9 cellular contexts compared by ENCODE assay signal in the genomic region with DNA sequence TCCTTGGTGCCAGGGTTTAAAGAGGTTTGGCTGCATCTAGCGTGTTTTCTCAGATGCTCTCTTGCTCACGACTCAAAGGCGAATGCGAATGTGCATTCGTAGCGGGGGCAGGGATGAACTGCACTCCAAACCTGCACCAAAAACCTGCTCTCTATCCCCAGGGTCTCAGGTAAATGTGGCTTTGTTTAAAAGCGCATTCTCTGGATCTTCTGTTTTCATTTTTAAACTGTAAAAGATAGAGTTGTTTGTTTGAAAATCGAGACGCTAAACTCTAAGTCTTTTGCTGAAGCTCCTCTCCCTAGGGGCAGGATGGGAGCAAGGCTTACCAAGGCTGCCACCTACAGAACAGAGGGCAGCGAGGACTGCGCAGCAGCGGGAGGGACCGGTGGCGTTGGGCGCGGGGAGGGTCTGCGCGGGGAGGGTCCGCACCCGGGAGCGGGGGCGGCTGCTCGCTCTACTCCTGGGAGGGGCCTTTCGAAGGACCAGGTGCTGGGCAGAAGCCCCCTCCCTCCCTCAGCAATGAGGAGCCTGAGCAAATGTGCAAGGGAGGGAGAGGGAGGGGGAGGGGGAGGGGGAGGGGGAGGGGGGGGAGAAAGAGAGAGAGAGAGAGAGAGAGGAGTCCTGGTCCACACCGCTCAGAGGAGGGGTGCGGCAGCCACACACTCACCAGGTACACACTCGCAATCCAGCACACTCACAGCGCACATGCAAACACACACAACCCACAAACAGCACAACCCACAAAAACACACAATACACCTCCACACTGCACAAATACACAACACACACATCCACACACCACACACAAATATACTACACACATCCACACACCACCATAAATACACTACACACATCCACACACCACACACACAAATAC.
DNase-seq lines count a peak whose midpoint lies in the region; ATAC-seq and TF ChIP-seq lines count a peak whose summit lies in the region.
"Had no signal": no experiment of that assay in that cellular context is flagged by ENCODE, and none has a peak within 500 bp of the region (broad histone marks: within the 10 kb centered on the region; RNA-seq: fewer than 3 reads in every experiment).

No MANE protein-coding gene starts in this region.

- 11% methylated on average over 15 of the region's 28 CpGs for WGBS in suprapubic skin

- TF ChIP-seq POLR2A in suprapubic skin (IDR thresholded peaks at IDR 0.05), result no peak

- DNase-seq in NCI-H1436 (lab: John Stamatoyannopoulos, UW) (peak; percentile 10), NCI-H1436 treated with DMSO at 0.1 percent for 48 hours (lab: John Stamatoyannopoulos, UW) (no peak), ascending aorta (ENCODE audit: low spot score in 2 of 2) (no peak), suprapubic skin (ENCODE audit: low spot score in 2 of 2) (no peak)
- no peak for DNase-seq in activated naive CD4-positive, alpha-beta T cell treated with anti-CD3 and anti-CD28 coated beads, Interleukin-2, amount 50 U/mL, for 16 hours
- DNase-seq: activated T-cell treated with anti-CD3 and anti-CD28 coated beads, Interleukin-2, amount 50 U/mL, for 1 hour had no signal

- H3K4me3 ChIP-seq in ascending aorta, result peak overlapping the region; percentile 42 to 46
- H3K4me3 ChIP-seq in iPS-18c (ENCODE audit: insufficient read depth, low read depth, low read length), result peak overlapping the region; percentile 42
- peak overlapping the region; percentile 17 for H3K4me3 ChIP-seq in suprapubic skin

- intact Hi-C loops in ascending aorta (cut with DNase I), result no loop called here

- TF ChIP-seq CTCF in ascending aorta (IDR thresholded peaks at IDR 0.05), result no peak
- peak in 1 of 2 donors; percentile 13 for TF ChIP-seq CTCF in suprapubic skin (IDR thresholded peaks at IDR 0.05)

- peaks cover 0 to 2% of the 10 kb centered on the region in 2 donors for H3K4me1 ChIP-seq in ascending aorta
- H3K4me1 ChIP-seq in suprapubic skin, result peaks cover 5% of the 10 kb centered on the region

- no peak for TF ChIP-seq EP300 in suprapubic skin (IDR thresholded peaks at IDR 0.05)

- no peaks in the 10 kb centered on the region for H3K36me3 ChIP-seq in ascending aorta
- H3K36me3 ChIP-seq in suprapubic skin, result no peaks in the 10 kb centered on the region

- H3K27me3 ChIP-seq in ascending aorta (no peaks in the 10 kb centered on the region), suprapubic skin (peaks cover 10% of the 10 kb centered on the region)

- no peak overlapping the region for H3K27ac ChIP-seq in ascending aorta
- H3K27ac ChIP-seq in suprapubic skin, result no peak overlapping the region

- H3K9me3 ChIP-seq in ascending aorta, result no peaks in the 10 kb centered on the region
- no peaks in the 10 kb centered on the region for H3K9me3 ChIP-seq in iPS-18c (ENCODE audit: control insufficient read depth, insufficient read depth, low read length)
- H3K9me3 ChIP-seq in suprapubic skin, result no peaks in the 10 kb centered on the region

- ATAC-seq in HG03135 (IDR thresholded peaks at IDR 0.05; ENCODE audit: unreplicated experiment) (no peak), GM19463 (IDR thresholded peaks at IDR 0.05; ENCODE audit: unreplicated experiment) (no peak)
